2 cellular contexts compared by ENCODE assay signal in the genomic region with DNA sequence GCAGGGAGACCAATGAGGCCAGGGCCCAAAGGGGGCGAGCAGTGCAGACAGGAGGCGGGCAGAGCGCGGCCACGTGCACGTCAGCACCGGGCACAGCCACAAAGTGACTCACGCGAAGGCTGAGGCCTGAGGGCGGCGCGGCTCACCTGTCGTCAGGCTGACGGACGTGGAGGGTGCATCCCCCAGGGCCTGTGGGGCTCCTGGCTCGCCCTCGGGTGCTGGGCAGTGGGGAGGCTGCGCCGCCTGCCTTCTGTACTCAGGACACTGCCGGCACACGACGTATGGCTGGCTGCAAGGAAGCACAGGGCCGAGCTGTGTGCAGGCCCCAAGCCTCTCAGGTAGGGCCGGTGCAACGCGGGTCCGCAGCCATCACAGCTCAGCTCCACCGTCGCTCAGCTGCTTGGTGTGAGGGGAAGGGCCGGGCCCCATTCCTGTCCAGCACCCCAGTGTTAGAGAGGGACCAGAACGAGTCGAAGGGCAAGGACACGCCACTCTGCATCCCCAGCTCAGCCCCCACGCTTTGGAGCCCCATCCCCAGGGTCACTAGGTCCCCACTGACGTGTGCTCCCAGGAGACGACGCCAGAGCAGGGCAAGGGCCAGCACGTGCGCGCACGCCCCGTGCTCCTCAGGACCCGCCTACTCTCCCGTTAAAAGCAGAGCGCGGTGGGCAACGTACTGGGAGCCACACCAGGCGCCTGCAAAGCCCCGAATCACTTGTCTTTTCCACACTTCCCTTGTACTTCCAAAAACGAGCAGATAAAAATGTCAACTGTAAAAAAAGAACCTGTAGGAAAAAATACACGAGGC.
TF ChIP-seq lines count a peak whose summit lies in the region.

No MANE protein-coding gene starts in this region.

TF ChIP-seq in H1, 55 proteins besides CTCF, POLR2A, EP300 and RAD21:
- TF ChIP-seq CHD1 (IDR thresholded peaks at IDR 0.05; ENCODE audit: low read depth, low read length) (no peak), FOSL1 (IDR thresholded peaks at IDR 0.05; ENCODE audit: insufficient read depth, low read depth, low read length) (no peak), CTBP2 (IDR thresholded peaks at IDR 0.05; ENCODE audit: borderline replicate concordance, insufficient read depth, insufficient read length, low read length) (no peak), HDAC2 (IDR thresholded peaks at IDR 0.05; ENCODE audit: borderline replicate concordance in 1 of 2, low read depth in 2 of 2, low read length in 2 of 2) (no peak), POLR2AphosphoS5 (IDR thresholded peaks at IDR 0.05; ENCODE audit: low read depth, low read length) (no peak), ASH2L (IDR thresholded peaks at IDR 0.05; ENCODE audit: low read length) (no peak), YY1 (IDR thresholded peaks at IDR 0.05; ENCODE audit: low read depth, low read length) (no peak), SUZ12 (IDR thresholded peaks at IDR 0.05; ENCODE audit: low read length) (no peak), PHF8 (conservative IDR thresholded peaks at IDR 0.05; ENCODE audit: low read depth, low read length) (no peak)
- TF ChIP-seq, protein P1, sequence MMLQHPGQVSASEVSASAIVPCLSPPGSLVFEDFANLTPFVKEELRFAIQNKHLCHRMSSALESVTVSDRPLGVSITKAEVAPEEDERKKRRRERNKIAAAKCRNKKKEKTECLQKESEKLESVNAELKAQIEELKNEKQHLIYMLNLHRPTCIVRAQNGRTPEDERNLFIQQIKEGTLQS (IDR thresholded peaks at IDR 0.05; ENCODE audit: insufficient read depth, low read depth, low read length), result no peak
- TF ChIP-seq, protein P2, sequence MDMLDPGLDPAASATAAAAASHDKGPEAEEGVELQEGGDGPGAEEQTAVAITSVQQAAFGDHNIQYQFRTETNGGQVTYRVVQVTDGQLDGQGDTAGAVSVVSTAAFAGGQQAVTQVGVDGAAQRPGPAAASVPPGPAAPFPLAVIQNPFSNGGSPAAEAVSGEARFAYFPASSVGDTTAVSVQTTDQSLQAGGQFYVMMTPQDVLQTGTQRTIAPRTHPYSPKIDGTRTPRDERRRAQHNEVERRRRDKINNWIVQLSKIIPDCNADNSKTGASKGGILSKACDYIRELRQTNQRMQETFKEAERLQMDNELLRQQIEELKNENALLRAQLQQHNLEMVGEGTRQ (IDR thresholded peaks at IDR 0.05; ENCODE audit: low read length), result no peak
- TF ChIP-seq, protein P3, sequence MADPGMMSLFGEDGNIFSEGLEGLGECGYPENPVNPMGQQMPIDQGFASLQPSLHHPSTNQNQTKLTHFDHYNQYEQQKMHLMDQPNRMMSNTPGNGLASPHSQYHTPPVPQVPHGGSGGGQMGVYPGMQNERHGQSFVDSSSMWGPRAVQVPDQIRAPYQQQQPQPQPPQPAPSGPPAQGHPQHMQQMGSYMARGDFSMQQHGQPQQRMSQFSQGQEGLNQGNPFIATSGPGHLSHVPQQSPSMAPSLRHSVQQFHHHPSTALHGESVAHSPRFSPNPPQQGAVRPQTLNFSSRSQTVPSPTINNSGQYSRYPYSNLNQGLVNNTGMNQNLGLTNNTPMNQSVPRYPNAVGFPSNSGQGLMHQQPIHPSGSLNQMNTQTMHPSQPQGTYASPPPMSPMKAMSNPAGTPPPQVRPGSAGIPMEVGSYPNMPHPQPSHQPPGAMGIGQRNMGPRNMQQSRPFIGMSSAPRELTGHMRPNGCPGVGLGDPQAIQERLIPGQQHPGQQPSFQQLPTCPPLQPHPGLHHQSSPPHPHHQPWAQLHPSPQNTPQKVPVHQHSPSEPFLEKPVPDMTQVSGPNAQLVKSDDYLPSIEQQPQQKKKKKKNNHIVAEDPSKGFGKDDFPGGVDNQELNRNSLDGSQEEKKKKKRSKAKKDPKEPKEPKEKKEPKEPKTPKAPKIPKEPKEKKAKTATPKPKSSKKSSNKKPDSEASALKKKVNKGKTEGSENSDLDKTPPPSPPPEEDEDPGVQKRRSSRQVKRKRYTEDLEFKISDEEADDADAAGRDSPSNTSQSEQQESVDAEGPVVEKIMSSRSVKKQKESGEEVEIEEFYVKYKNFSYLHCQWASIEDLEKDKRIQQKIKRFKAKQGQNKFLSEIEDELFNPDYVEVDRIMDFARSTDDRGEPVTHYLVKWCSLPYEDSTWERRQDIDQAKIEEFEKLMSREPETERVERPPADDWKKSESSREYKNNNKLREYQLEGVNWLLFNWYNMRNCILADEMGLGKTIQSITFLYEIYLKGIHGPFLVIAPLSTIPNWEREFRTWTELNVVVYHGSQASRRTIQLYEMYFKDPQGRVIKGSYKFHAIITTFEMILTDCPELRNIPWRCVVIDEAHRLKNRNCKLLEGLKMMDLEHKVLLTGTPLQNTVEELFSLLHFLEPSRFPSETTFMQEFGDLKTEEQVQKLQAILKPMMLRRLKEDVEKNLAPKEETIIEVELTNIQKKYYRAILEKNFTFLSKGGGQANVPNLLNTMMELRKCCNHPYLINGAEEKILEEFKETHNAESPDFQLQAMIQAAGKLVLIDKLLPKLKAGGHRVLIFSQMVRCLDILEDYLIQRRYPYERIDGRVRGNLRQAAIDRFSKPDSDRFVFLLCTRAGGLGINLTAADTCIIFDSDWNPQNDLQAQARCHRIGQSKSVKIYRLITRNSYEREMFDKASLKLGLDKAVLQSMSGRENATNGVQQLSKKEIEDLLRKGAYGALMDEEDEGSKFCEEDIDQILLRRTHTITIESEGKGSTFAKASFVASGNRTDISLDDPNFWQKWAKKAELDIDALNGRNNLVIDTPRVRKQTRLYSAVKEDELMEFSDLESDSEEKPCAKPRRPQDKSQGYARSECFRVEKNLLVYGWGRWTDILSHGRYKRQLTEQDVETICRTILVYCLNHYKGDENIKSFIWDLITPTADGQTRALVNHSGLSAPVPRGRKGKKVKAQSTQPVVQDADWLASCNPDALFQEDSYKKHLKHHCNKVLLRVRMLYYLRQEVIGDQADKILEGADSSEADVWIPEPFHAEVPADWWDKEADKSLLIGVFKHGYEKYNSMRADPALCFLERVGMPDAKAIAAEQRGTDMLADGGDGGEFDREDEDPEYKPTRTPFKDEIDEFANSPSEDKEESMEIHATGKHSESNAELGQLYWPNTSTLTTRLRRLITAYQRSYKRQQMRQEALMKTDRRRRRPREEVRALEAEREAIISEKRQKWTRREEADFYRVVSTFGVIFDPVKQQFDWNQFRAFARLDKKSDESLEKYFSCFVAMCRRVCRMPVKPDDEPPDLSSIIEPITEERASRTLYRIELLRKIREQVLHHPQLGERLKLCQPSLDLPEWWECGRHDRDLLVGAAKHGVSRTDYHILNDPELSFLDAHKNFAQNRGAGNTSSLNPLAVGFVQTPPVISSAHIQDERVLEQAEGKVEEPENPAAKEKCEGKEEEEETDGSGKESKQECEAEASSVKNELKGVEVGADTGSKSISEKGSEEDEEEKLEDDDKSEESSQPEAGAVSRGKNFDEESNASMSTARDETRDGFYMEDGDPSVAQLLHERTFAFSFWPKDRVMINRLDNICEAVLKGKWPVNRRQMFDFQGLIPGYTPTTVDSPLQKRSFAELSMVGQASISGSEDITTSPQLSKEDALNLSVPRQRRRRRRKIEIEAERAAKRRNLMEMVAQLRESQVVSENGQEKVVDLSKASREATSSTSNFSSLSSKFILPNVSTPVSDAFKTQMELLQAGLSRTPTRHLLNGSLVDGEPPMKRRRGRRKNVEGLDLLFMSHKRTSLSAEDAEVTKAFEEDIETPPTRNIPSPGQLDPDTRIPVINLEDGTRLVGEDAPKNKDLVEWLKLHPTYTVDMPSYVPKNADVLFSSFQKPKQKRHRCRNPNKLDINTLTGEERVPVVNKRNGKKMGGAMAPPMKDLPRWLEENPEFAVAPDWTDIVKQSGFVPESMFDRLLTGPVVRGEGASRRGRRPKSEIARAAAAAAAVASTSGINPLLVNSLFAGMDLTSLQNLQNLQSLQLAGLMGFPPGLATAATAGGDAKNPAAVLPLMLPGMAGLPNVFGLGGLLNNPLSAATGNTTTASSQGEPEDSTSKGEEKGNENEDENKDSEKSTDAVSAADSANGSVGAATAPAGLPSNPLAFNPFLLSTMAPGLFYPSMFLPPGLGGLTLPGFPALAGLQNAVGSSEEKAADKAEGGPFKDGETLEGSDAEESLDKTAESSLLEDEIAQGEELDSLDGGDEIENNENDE (IDR thresholded peaks at IDR 0.05; ENCODE audit: insufficient replicate concordance, low read length), result no peak

TF ChIP-seq in GM23338, 12 proteins besides CTCF, POLR2A, EP300 and RAD21 (continues in another document):
- no peak for TF ChIP-seq STAT1 (IDR thresholded peaks at IDR 0.05; ENCODE audit: unreplicated experiment)
- TF ChIP-seq ZNF114 (CRISPR knock-in tag; IDR thresholded peaks at IDR 0.05), result no peak
- TF ChIP-seq JUNB (IDR thresholded peaks at IDR 0.05; ENCODE audit: unreplicated experiment), result no peak
- TF ChIP-seq POLR2AphosphoS5 (IDR thresholded peaks at IDR 0.05; ENCODE audit: low read depth), result no peak
- TF ChIP-seq EZH2 (IDR thresholded peaks at IDR 0.05; ENCODE audit: low read depth, unreplicated experiment), result no peak
- no peak for TF ChIP-seq EZH2phosphoT487 (IDR thresholded peaks at IDR 0.05; ENCODE audit: unreplicated experiment)
- TF ChIP-seq, protein P4, sequence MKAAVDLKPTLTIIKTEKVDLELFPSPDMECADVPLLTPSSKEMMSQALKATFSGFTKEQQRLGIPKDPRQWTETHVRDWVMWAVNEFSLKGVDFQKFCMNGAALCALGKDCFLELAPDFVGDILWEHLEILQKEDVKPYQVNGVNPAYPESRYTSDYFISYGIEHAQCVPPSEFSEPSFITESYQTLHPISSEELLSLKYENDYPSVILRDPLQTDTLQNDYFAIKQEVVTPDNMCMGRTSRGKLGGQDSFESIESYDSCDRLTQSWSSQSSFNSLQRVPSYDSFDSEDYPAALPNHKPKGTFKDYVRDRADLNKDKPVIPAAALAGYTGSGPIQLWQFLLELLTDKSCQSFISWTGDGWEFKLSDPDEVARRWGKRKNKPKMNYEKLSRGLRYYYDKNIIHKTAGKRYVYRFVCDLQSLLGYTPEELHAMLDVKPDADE (IDR thresholded peaks at IDR 0.05), result no peak
- no peak for TF ChIP-seq ZNF331 (CRISPR knock-in tag; IDR thresholded peaks at IDR 0.05; ENCODE audit: low read depth)
- TF ChIP-seq, protein P5, sequence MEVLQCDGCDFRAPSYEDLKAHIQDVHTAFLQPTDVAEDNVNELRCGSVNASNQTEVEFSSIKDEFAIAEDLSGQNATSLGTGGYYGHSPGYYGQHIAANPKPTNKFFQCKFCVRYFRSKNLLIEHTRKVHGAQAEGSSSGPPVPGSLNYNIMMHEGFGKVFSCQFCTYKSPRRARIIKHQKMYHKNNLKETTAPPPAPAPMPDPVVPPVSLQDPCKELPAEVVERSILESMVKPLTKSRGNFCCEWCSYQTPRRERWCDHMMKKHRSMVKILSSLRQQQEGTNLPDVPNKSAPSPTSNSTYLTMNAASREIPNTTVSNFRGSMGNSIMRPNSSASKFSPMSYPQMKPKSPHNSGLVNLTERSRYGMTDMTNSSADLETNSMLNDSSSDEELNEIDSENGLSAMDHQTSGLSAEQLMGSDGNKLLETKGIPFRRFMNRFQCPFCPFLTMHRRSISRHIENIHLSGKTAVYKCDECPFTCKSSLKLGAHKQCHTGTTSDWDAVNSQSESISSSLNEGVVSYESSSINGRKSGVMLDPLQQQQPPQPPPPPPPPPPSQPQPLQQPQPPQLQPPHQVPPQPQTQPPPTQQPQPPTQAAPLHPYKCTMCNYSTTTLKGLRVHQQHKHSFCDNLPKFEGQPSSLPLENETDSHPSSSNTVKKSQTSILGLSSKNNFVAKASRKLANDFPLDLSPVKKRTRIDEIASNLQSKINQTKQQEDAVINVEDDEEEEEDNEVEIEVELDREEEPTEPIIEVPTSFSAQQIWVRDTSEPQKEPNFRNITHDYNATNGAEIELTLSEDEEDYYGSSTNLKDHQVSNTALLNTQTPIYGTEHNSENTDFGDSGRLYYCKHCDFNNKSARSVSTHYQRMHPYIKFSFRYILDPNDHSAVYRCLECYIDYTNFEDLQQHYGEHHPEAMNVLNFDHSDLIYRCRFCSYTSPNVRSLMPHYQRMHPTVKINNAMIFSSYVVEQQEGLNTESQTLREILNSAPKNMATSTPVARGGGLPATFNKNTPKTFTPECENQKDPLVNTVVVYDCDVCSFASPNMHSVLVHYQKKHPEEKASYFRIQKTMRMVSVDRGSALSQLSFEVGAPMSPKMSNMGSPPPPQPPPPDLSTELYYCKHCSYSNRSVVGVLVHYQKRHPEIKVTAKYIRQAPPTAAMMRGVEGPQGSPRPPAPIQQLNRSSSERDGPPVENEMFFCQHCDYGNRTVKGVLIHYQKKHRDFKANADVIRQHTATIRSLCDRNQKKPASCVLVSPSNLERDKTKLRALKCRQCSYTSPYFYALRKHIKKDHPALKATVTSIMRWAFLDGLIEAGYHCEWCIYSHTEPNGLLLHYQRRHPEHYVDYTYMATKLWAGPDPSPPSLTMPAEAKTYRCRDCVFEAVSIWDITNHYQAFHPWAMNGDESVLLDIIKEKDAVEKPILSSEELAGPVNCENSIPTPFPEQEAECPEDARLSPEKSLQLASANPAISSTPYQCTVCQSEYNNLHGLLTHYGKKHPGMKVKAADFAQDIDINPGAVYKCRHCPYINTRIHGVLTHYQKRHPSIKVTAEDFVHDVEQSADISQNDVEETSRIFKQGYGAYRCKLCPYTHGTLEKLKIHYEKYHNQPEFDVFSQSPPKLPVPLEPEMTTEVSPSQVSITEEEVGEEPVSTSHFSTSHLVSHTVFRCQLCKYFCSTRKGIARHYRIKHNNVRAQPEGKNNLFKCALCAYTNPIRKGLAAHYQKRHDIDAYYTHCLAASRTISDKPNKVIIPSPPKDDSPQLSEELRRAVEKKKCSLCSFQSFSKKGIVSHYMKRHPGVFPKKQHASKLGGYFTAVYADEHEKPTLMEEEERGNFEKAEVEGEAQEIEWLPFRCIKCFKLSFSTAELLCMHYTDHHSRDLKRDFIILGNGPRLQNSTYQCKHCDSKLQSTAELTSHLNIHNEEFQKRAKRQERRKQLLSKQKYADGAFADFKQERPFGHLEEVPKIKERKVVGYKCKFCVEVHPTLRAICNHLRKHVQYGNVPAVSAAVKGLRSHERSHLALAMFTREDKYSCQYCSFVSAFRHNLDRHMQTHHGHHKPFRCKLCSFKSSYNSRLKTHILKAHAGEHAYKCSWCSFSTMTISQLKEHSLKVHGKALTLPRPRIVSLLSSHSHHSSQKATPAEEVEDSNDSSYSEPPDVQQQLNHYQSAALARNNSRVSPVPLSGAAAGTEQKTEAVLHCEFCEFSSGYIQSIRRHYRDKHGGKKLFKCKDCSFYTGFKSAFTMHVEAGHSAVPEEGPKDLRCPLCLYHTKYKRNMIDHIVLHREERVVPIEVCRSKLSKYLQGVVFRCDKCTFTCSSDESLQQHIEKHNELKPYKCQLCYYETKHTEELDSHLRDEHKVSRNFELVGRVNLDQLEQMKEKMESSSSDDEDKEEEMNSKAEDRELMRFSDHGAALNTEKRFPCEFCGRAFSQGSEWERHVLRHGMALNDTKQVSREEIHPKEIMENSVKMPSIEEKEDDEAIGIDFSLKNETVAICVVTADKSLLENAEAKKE (CRISPR knock-in tag; IDR thresholded peaks at IDR 0.05), result no peak
- no peak for TF ChIP-seq CREB1 (CRISPR knock-in tag; IDR thresholded peaks at IDR 0.05; ENCODE audit: low read depth)
- no peak for TF ChIP-seq NANOG (IDR thresholded peaks at IDR 0.05; ENCODE audit: borderline replicate concordance)
